1 cellular context compared by ENCODE assay signal in the genomic region with DNA sequence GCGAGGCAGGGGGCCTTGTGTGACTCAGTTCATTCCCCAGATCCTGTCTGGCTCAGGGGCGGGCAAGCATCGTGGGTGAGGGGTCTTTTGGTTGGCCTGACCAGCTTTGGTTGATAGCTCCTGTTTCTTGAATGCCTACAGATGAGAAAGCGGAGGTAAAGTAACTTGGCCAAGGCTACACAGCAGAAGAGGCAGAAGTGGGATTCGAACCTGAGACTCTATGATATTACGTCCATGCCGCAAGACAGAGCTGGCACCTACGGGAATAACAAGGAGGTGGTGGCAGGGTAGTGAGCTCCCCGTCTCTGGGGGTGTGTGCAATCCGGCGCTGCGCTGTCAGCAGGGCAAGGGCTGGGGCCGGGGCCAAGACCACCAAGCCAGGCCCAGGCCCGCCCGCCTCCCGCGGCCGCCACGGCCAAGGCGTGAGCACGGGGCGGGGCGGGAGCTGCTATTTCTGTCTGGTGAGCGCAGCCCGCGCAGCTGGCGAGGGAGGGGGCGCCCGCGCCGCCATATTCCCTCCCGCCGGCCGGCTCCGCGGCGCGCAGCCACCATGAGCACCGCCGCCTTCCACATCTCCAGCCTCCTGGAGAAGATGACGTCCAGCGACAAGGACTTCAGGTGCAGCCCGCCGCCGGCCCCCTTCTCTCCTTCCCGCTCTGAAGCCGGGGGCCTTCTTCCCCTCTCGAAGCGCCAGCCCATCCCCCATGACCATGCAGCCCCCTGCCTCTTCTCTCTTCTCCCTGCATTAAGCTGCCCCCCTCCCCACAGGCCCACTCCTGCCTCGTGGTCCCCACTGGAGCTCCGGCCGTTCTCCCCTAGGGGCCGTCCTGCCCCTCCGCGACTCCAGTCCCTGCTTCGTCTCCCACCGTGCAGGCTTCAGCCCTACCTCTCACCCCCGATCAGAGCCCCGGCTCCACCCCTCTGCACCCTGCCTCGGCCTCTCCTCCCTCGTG.
TF ChIP-seq lines count a peak whose summit lies in the region.

CAND2 (plus strand) TSS at position 510 of the 953 bp plus-strand sequence; CDS start at position 551, 41 bp downstream.

TF ChIP-seq in K562, 482 proteins besides CTCF, POLR2A, EP300 and RAD21 (continued from another document and continues in another):
- TF ChIP-seq THAP12 (CRISPR knock-in tag; IDR thresholded peaks at IDR 0.05): 0 out of 2 replicates have a peak, but pooled peaks have one; percentile 4
- TF ChIP-seq, protein P1, sequence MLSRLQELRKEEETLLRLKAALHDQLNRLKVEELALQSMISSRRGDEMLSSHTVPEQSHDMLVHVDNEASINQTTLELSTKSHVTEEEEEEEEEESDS (CRISPR knock-in tag; IDR thresholded peaks at IDR 0.05): no peak
- TF ChIP-seq ZNF764 (CRISPR knock-in tag; IDR thresholded peaks at IDR 0.05; ENCODE audit: low read depth): peak; percentile 43; the same call in 1 of the 2 replicates
- TF ChIP-seq ZBTB7A (IDR thresholded peaks at IDR 0.05; ENCODE audit: borderline replicate concordance, control insufficient read depth, low read depth, low read length): peak; percentile 92
- TF ChIP-seq MYC (IDR thresholded peaks at IDR 0.05; ENCODE audit: low read depth, low read length): peak; percentile 68
- TF ChIP-seq MYC (CRISPR knock-in tag; IDR thresholded peaks at IDR 0.05; ENCODE audit: borderline replicate concordance, low read depth): no peak
- no peak for TF ChIP-seq TAF15 (IDR thresholded peaks at IDR 0.05; ENCODE audit: low read depth, low read length)
- TF ChIP-seq BHLHE40 (IDR thresholded peaks at IDR 0.05; ENCODE audit: low read length): peak; percentile 72
- TF ChIP-seq, protein P2, sequence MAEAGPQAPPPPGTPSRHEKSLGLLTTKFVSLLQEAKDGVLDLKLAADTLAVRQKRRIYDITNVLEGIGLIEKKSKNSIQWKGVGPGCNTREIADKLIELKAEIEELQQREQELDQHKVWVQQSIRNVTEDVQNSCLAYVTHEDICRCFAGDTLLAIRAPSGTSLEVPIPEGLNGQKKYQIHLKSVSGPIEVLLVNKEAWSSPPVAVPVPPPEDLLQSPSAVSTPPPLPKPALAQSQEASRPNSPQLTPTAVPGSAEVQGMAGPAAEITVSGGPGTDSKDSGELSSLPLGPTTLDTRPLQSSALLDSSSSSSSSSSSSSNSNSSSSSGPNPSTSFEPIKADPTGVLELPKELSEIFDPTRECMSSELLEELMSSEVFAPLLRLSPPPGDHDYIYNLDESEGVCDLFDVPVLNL (CRISPR knock-in tag; IDR thresholded peaks at IDR 0.05; ENCODE audit: low read depth): no peak
- no peak for TF ChIP-seq IFI16 (CRISPR knock-in tag; IDR thresholded peaks at IDR 0.05)
- TF ChIP-seq PYGO2 (tag; IDR thresholded peaks at IDR 0.05): no peak
- no peak for TF ChIP-seq ZNF140 (CRISPR knock-in tag; IDR thresholded peaks at IDR 0.05)
- TF ChIP-seq ZNF583 (CRISPR knock-in tag; IDR thresholded peaks at IDR 0.05): no peak
- TF ChIP-seq ZNF644 (tag; IDR thresholded peaks at IDR 0.05; ENCODE audit: low read depth): no peak
- TF ChIP-seq FOXJ2 (tag; IDR thresholded peaks at IDR 0.05): no peak
- peak; percentile 7 to 57; a peak in 2 of 4 replicates for TF ChIP-seq KDM1A (IDR thresholded peaks at IDR 0.05)
- TF ChIP-seq SMAD4 (CRISPR knock-in tag; conservative IDR thresholded peaks at IDR 0.05): peak; percentile 84
- no peak for TF ChIP-seq SRSF7 (optimal IDR thresholded peaks at IDR 0.05; ENCODE audit: low read depth, low read length)
- no peak for TF ChIP-seq ARID3A (IDR thresholded peaks at IDR 0.05; ENCODE audit: borderline replicate concordance, low read depth, low read length)
- TF ChIP-seq MCM5 (IDR thresholded peaks at IDR 0.05; ENCODE audit: low read depth): no peak
- no peak for TF ChIP-seq LEF1 (IDR thresholded peaks at IDR 0.05)
- no peak for TF ChIP-seq MAFG (tag; conservative IDR thresholded peaks at IDR 0.05)
- no peak for TF ChIP-seq FOXK2 (conservative IDR thresholded peaks at IDR 0.05 in 1 of 2, IDR thresholded peaks at IDR 0.05 in 1 of 2; ENCODE audit: low read depth in 2 of 2)
- TF ChIP-seq ZNF253 (CRISPR knock-in tag; conservative IDR thresholded peaks at IDR 0.05): no peak
- peak; percentile 86 for TF ChIP-seq ATF7 (IDR thresholded peaks at IDR 0.05)
- TF ChIP-seq U2AF1 (optimal IDR thresholded peaks at IDR 0.05; ENCODE audit: low read depth, low read length): peak; percentile 46
- TF ChIP-seq, protein P3, sequence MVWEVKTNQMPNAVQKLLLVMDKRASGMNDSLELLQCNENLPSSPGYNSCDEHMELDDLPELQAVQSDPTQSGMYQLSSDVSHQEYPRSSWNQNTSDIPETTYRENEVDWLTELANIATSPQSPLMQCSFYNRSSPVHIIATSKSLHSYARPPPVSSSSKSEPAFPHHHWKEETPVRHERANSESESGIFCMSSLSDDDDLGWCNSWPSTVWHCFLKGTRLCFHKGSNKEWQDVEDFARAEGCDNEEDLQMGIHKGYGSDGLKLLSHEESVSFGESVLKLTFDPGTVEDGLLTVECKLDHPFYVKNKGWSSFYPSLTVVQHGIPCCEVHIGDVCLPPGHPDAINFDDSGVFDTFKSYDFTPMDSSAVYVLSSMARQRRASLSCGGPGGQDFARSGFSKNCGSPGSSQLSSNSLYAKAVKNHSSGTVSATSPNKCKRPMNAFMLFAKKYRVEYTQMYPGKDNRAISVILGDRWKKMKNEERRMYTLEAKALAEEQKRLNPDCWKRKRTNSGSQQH (CRISPR knock-in tag; IDR thresholded peaks at IDR 0.05): no peak
- TF ChIP-seq KLF16 (IDR thresholded peaks at IDR 0.05): no peak
- no peak for TF ChIP-seq ZC3H4 (CRISPR knock-in tag; IDR thresholded peaks at IDR 0.05; ENCODE audit: borderline replicate concordance)
- no peak for TF ChIP-seq DLX4 (CRISPR knock-in tag; IDR thresholded peaks at IDR 0.05)
- no peak for TF ChIP-seq COPS2 (conservative IDR thresholded peaks at IDR 0.05)
- TF ChIP-seq ILK (tag; IDR thresholded peaks at IDR 0.05; ENCODE audit: borderline replicate concordance, low read depth): no peak
- no peak for TF ChIP-seq NR4A1 (CRISPR knock-in tag; IDR thresholded peaks at IDR 0.05)
- TF ChIP-seq NR4A1 (tag; IDR thresholded peaks at IDR 0.05): peak; percentile 83; the same call in 1 of the 2 replicates
- no peak for TF ChIP-seq TGIF2 (CRISPR knock-in tag; IDR thresholded peaks at IDR 0.05)
- no peak for TF ChIP-seq ZNF124 (CRISPR knock-in tag; IDR thresholded peaks at IDR 0.05)
- peak; percentile 50; the same call in 1 of the 2 replicates for TF ChIP-seq ZNF431 (CRISPR knock-in tag; IDR thresholded peaks at IDR 0.05)
- TF ChIP-seq ZNF586 (CRISPR knock-in tag; conservative IDR thresholded peaks at IDR 0.05): no peak
- no peak for TF ChIP-seq HDGF (IDR thresholded peaks at IDR 0.05)
- TF ChIP-seq, protein P4, sequence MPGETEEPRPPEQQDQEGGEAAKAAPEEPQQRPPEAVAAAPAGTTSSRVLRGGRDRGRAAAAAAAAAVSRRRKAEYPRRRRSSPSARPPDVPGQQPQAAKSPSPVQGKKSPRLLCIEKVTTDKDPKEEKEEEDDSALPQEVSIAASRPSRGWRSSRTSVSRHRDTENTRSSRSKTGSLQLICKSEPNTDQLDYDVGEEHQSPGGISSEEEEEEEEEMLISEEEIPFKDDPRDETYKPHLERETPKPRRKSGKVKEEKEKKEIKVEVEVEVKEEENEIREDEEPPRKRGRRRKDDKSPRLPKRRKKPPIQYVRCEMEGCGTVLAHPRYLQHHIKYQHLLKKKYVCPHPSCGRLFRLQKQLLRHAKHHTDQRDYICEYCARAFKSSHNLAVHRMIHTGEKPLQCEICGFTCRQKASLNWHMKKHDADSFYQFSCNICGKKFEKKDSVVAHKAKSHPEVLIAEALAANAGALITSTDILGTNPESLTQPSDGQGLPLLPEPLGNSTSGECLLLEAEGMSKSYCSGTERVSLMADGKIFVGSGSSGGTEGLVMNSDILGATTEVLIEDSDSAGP (CRISPR knock-in tag; IDR thresholded peaks at IDR 0.05): no peak
- TF ChIP-seq ZNF436 (CRISPR knock-in tag; IDR thresholded peaks at IDR 0.05): no peak
- no peak for TF ChIP-seq ZNF384 (IDR thresholded peaks at IDR 0.05; ENCODE audit: low read depth, low read length)
- peak; percentile 92 for TF ChIP-seq BCOR (IDR thresholded peaks at IDR 0.05)
- no peak for TF ChIP-seq ETV1 (tag; conservative IDR thresholded peaks at IDR 0.05; ENCODE audit: low read depth)
- TF ChIP-seq CREBBP (IDR thresholded peaks at IDR 0.05; ENCODE audit: low read depth, low read length): no peak
- TF ChIP-seq RB1 (IDR thresholded peaks at IDR 0.05; ENCODE audit: low read depth): peak; percentile 96
- TF ChIP-seq ZBTB11 (CRISPR knock-in tag; IDR thresholded peaks at IDR 0.05): no peak
- no peak for TF ChIP-seq MIER1 (IDR thresholded peaks at IDR 0.05; ENCODE audit: low read depth)
- no peak for TF ChIP-seq PTTG1 (tag; IDR thresholded peaks at IDR 0.05; ENCODE audit: low read depth)
- TF ChIP-seq CHD1 (IDR thresholded peaks at IDR 0.05; ENCODE audit: low read length): no peak
- TF ChIP-seq, protein P5, sequence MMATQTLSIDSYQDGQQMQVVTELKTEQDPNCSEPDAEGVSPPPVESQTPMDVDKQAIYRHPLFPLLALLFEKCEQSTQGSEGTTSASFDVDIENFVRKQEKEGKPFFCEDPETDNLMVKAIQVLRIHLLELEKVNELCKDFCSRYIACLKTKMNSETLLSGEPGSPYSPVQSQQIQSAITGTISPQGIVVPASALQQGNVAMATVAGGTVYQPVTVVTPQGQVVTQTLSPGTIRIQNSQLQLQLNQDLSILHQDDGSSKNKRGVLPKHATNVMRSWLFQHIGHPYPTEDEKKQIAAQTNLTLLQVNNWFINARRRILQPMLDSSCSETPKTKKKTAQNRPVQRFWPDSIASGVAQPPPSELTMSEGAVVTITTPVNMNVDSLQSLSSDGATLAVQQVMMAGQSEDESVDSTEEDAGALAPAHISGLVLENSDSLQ (IDR thresholded peaks at IDR 0.05): no peak
- TF ChIP-seq, protein P6, sequence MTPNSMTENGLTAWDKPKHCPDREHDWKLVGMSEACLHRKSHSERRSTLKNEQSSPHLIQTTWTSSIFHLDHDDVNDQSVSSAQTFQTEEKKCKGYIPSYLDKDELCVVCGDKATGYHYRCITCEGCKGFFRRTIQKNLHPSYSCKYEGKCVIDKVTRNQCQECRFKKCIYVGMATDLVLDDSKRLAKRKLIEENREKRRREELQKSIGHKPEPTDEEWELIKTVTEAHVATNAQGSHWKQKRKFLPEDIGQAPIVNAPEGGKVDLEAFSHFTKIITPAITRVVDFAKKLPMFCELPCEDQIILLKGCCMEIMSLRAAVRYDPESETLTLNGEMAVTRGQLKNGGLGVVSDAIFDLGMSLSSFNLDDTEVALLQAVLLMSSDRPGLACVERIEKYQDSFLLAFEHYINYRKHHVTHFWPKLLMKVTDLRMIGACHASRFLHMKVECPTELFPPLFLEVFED (CRISPR knock-in tag; conservative IDR thresholded peaks at IDR 0.05): 0 out of 2 replicates have a peak, but pooled peaks have one; percentile 71
- peak; percentile 91 for TF ChIP-seq POLR2G (IDR thresholded peaks at IDR 0.05; ENCODE audit: low read depth, low read length)
- no peak for TF ChIP-seq ZNF75A (CRISPR knock-in tag; IDR thresholded peaks at IDR 0.05)
- TF ChIP-seq POLR2AphosphoS2 (IDR thresholded peaks at IDR 0.05; ENCODE audit: low read length): no peak
- no peak for TF ChIP-seq SMAD2 (IDR thresholded peaks at IDR 0.05; ENCODE audit: low read depth, low read length)
